In genomic region chrX:15854712-15855561, GRCh38 we compare ENCODE assay signal across 1 cellular context.
TF ChIP-seq lines count a peak whose summit lies in the region.

TSS of gene AP1S2 (minus strand) at chrX:15854813. CDS start at chrX:15852524, 2,289 bp downstream.

TF ChIP-seq in HepG2, 621 proteins besides CTCF, POLR2A, EP300 and RAD21 (continued from another document):
- TF ChIP-seq HMGXB4 (CRISPR knock-in tag; IDR thresholded peaks at IDR 0.05; ENCODE audit: borderline replicate concordance in 1 of 2, low read depth in 1 of 2), result 0 out of 4 replicates have a peak, but pooled peaks of 1 of the 2 experiments have one; percentile 10
- TF ChIP-seq ZNF367 (CRISPR knock-in tag; IDR thresholded peaks at IDR 0.05; ENCODE audit: borderline replicate concordance), result no peak
- TF ChIP-seq TRIM22 (IDR thresholded peaks at IDR 0.05), result no peak
- no peak for TF ChIP-seq JARID2 (CRISPR knock-in tag; IDR thresholded peaks at IDR 0.05; ENCODE audit: insufficient replicate concordance)
- TF ChIP-seq RFX5 (IDR thresholded peaks at IDR 0.05; ENCODE audit: low read depth, low read length), result peak; percentile 91
- no peak for TF ChIP-seq ZNF260 (CRISPR knock-in tag; IDR thresholded peaks at IDR 0.05; ENCODE audit: borderline replicate concordance, low read depth)
- no peak for TF ChIP-seq AHR (CRISPR knock-in tag; IDR thresholded peaks at IDR 0.05)
- TF ChIP-seq E2F5 (CRISPR knock-in tag; conservative IDR thresholded peaks at IDR 0.05), result 0 out of 2 replicates have a peak, but pooled peaks have one; percentile 32
- TF ChIP-seq FOXO1 (CRISPR knock-in tag; IDR thresholded peaks at IDR 0.05), result no peak
- no peak for TF ChIP-seq XRCC5 (optimal IDR thresholded peaks at IDR 0.05; ENCODE audit: low read length)
- no peak for TF ChIP-seq HNF4G (IDR thresholded peaks at IDR 0.05; ENCODE audit: borderline replicate concordance, low read depth, low read length)
- no peak for TF ChIP-seq HNF4G (CRISPR knock-in tag; IDR thresholded peaks at IDR 0.05; ENCODE audit: borderline replicate concordance, low read depth)
- peak; percentile 88 for TF ChIP-seq RFXAP (CRISPR knock-in tag; IDR thresholded peaks at IDR 0.05; ENCODE audit: borderline replicate concordance)
- TF ChIP-seq CENPT (CRISPR knock-in tag; IDR thresholded peaks at IDR 0.05; ENCODE audit: low read depth), result no peak
- TF ChIP-seq TCF12 (IDR thresholded peaks at IDR 0.05), result no peak
- no peak for TF ChIP-seq TCF12 (CRISPR knock-in tag; IDR thresholded peaks at IDR 0.05)
- no peak for TF ChIP-seq GLMP (CRISPR knock-in tag; IDR thresholded peaks at IDR 0.05; ENCODE audit: borderline replicate concordance)
- no peak for TF ChIP-seq ZNF350 (CRISPR knock-in tag; IDR thresholded peaks at IDR 0.05; ENCODE audit: borderline replicate concordance, low read depth)
- TF ChIP-seq BCL3 (CRISPR knock-in tag; IDR thresholded peaks at IDR 0.05), result no peak
- TF ChIP-seq BRF2 (CRISPR knock-in tag; IDR thresholded peaks at IDR 0.05), result no peak
- TF ChIP-seq ZNF709 (CRISPR knock-in tag; IDR thresholded peaks at IDR 0.05), result 0 out of 2 replicates have a peak, but pooled peaks have one; percentile 11
- peak; percentile 36; the same call in 1 of the 2 replicates for TF ChIP-seq ZMYM4 (CRISPR knock-in tag; IDR thresholded peaks at IDR 0.05)
- TF ChIP-seq ZNF598 (CRISPR knock-in tag; IDR thresholded peaks at IDR 0.05; ENCODE audit: borderline replicate concordance), result no peak
- peak; percentile 36; the same call in 1 of the 2 replicates for TF ChIP-seq ZIK1 (CRISPR knock-in tag; IDR thresholded peaks at IDR 0.05; ENCODE audit: borderline replicate concordance, low read depth)
- 0 out of 2 replicates have a peak, but pooled peaks have one; percentile 59 for TF ChIP-seq MXD3 (CRISPR knock-in tag; IDR thresholded peaks at IDR 0.05)
- peak; percentile 24; the same call in 1 of the 2 replicates for TF ChIP-seq TBX2 (CRISPR knock-in tag; IDR thresholded peaks at IDR 0.05; ENCODE audit: borderline replicate concordance)
- TF ChIP-seq ZMAT5 (CRISPR knock-in tag; IDR thresholded peaks at IDR 0.05; ENCODE audit: borderline replicate concordance, low read depth), result no peak
- TF ChIP-seq BCL6 (CRISPR knock-in tag; IDR thresholded peaks at IDR 0.05), result no peak
- TF ChIP-seq ZNF780A (CRISPR knock-in tag; IDR thresholded peaks at IDR 0.05), result no peak
- no peak for TF ChIP-seq SMAD1 (CRISPR knock-in tag; IDR thresholded peaks at IDR 0.05; ENCODE audit: borderline replicate concordance, low read depth)
- TF ChIP-seq HDAC2 (CRISPR knock-in tag; IDR thresholded peaks at IDR 0.05), result no peak
- TF ChIP-seq GRHL1 (CRISPR knock-in tag; conservative IDR thresholded peaks at IDR 0.05), result no peak
- TF ChIP-seq FOXM1 (CRISPR knock-in tag; IDR thresholded peaks at IDR 0.05), result no peak
- TF ChIP-seq ZNF33A (CRISPR knock-in tag; IDR thresholded peaks at IDR 0.05; ENCODE audit: borderline replicate concordance), result no peak
